In the genomic region with DNA sequence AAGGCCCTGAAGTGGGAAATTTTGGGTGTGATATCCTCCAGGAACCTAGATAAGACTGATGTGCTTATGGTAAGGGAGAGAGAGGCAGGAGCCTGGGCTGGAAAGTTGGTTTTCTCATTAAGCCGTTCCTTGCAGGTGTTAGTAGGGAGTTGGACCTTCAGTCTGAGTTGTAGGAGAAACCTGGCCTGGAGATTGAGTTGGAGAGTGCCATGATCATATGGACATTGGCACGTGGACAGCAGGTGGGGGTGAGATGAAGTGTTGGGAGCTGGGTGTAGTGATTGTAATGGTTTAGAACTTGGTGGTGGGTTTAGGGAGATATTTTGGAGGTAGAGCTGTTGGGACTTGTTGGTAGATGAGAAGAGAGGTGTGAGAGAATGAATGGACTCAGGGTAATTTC, we compare ENCODE assay signal across 21 cellular contexts.
"Had no signal": no experiment of that assay in that cellular context is flagged by ENCODE, and none has a peak within 500 bp of the region (broad histone marks: within the 10 kb centered on the region; RNA-seq: fewer than 3 reads in every experiment).

No MANE protein-coding gene starts in this region.

- H2AFZ ChIP-seq: neural progenitor cell had no signal

- ATAC-seq: left lobe of liver; mucosa of descending colon; naive thymus-derived CD8-positive, alpha-beta T cell had no signal

- H3K27ac ChIP-seq: coronary artery, neural progenitor cell, ovary, right atrium auricular region, suprapubic skin, thyroid gland, upper lobe of left lung, uterus had no signal

- DNase-seq: effector CD8-positive, alpha-beta T cell; foreskin melanocyte; head of caudate nucleus; hippocampal formation; kidney glomerular epithelial cell; mammary epithelial cell; mucosa of descending colon; naive thymus-derived CD8-positive, alpha-beta T cell; nucleus accumbens; ovary; small intestine; stimulated activated CD4-positive, alpha-beta T cell treated with anti-CD3 and anti-CD28 coated beads, Interleukin-2, amount 100 ng/mL, for 48 hours; stimulated activated naive CD4-positive, alpha-beta T cell treated with Interleukin-2 at 50 U/mL for 16 hours; thyroid gland; upper lobe of left lung; uterus had no signal

- H3K9me3 ChIP-seq: mucosa of descending colon, ovary, right atrium auricular region, suprapubic skin, thyroid gland, upper lobe of left lung, uterus had no signal

- H3K27ac Mint-ChIP-seq: naive thymus-derived CD8-positive, alpha-beta T cell; neural progenitor cell had no signal

- H3K4me3 Mint-ChIP-seq: naive thymus-derived CD8-positive, alpha-beta T cell; neural progenitor cell had no signal

- H3K4me2 ChIP-seq: neural progenitor cell had no signal

- H3K9me3 Mint-ChIP-seq: naive thymus-derived CD8-positive, alpha-beta T cell; neural progenitor cell had no signal

- H3K27me3 ChIP-seq: neural progenitor cell, ovary, right atrium auricular region, suprapubic skin, thyroid gland, upper lobe of left lung, uterus had no signal

- H3K4me3 ChIP-seq: coronary artery, mucosa of descending colon, neural progenitor cell, ovary, right atrium auricular region, suprapubic skin, thyroid gland, upper lobe of left lung, uterus had no signal

- H3K4me1 ChIP-seq: neural progenitor cell, uterus had no signal

- H3K27me3 Mint-ChIP-seq: naive thymus-derived CD8-positive, alpha-beta T cell had no signal

- H3K36me3 ChIP-seq: neural progenitor cell, ovary, right atrium auricular region, thyroid gland, uterus had no signal

- H3K9ac ChIP-seq: neural progenitor cell had no signal

- FAIRE-seq: small intestine had no signal
